ENCODE assay signal across 8 cellular contexts in genomic region chr16:31108794-31109558, GRCh38. TPM values are rescaled to one million over a fixed set of nuclear protein-coding genes. Genes with fewer than 3 reads are reported as not detected.
DNase-seq lines count a peak whose midpoint lies in the region; ATAC-seq and TF ChIP-seq lines count a peak whose summit lies in the region.

No MANE protein-coding gene starts in this region.

- peak overlapping the region; percentile 59 for H3K27ac Mint-ChIP-seq in glutamatergic neuron (ENCODE audit: unreplicated experiment)

- peaks cover 8% of the 10 kb centered on the region for H3K27me3 Mint-ChIP-seq in glutamatergic neuron (ENCODE audit: unreplicated experiment)

- peak; percentile 3 for ATAC-seq in GM21576 (IDR thresholded peaks at IDR 0.05; ENCODE audit: unreplicated experiment)

- H3K9me3 Mint-ChIP-seq in glutamatergic neuron (ENCODE audit: unreplicated experiment) = peaks cover 13% of the 10 kb centered on the region

- intact Hi-C loops in posterior cingulate gyrus (cut with DNase I) = loop anchor here (5.0 kb wide), 1 partner anchor 33 kb away; no protein-coding TSS in a partner anchor

- TF ChIP-seq CTCF in VCaP (conservative IDR thresholded peaks at IDR 0.05) (no peak), glutamatergic neuron (IDR thresholded peaks at IDR 0.05; ENCODE audit: partially characterized antibody, unreplicated experiment) (no peak)

- DNase-seq in glutamatergic neuron = no peak
- no peak for DNase-seq in skeletal muscle cell (ENCODE audit: low read depth)
- no peak for DNase-seq in occipital lobe (lab: John Stamatoyannopoulos, UW)
- no peak for DNase-seq in dermis blood vessel endothelial cell
- no peak for DNase-seq in posterior cingulate gyrus
- DNase-seq in superior temporal gyrus (ENCODE audit: extremely low spot score) = no peak

- no peaks in the 10 kb centered on the region for H3K36me3 Mint-ChIP-seq in glutamatergic neuron (ENCODE audit: unreplicated experiment)

- peak overlapping the region; percentile 73; the same call in 1 of the 2 replicates for H3K27ac ChIP-seq in VCaP

- H3K4me3 ChIP-seq in skeletal muscle cell (ENCODE audit: low read depth, low read length) = peak overlapping the region; percentile 98

- H3K4me1 Mint-ChIP-seq in glutamatergic neuron (ENCODE audit: low read depth, unreplicated experiment) = peaks cover 11% of the 10 kb centered on the region

- peak overlapping the region; percentile 83 for H3K4me3 Mint-ChIP-seq in glutamatergic neuron (ENCODE audit: unreplicated experiment)

RNA-seq across cellular contexts. Expression of gene BCKDK, which starts 0.8 kb away (rescaled TPM):
- total RNA-seq in glutamatergic neuron (ENCODE audit: unreplicated experiment) = 62.4 TPM
- total RNA-seq in occipital lobe = 12.6 TPM
- total RNA-seq in dermis blood vessel endothelial cell = 18.4 and 36.2 TPM in 2 replicates

RNA-seq across cellular contexts. Expression of gene KAT8, which starts 8.5 kb away (rescaled TPM):
- total RNA-seq in glutamatergic neuron (ENCODE audit: unreplicated experiment) (61.2 TPM), occipital lobe (41.2 TPM), dermis blood vessel endothelial cell (38.3 and 45.6 TPM in 2 replicates)

RNA-seq across cellular contexts. Expression of gene VKORC1, which starts 14.4 kb away (rescaled TPM):
- 152 TPM for total RNA-seq in glutamatergic neuron (ENCODE audit: unreplicated experiment)
- total RNA-seq in occipital lobe = 30.7 TPM
- total RNA-seq in dermis blood vessel endothelial cell = 67.6 and 109 TPM in 2 replicates

RNA-seq across cellular contexts. Expression of gene PRSS53, which starts 20.2 kb away (rescaled TPM):
- total RNA-seq in glutamatergic neuron (ENCODE audit: unreplicated experiment) (20.4 TPM), occipital lobe (2.2 TPM), dermis blood vessel endothelial cell (0.88 and 2.0 TPM in 2 replicates)

RNA-seq across cellular contexts. Expression of gene PRSS8, which starts 26.6 kb away (rescaled TPM):
- not detected for total RNA-seq in glutamatergic neuron (ENCODE audit: unreplicated experiment)
- total RNA-seq in occipital lobe = not detected
- not detected in 2 replicates for total RNA-seq in dermis blood vessel endothelial cell
